9 cellular contexts compared by ENCODE assay signal in the genomic region with DNA sequence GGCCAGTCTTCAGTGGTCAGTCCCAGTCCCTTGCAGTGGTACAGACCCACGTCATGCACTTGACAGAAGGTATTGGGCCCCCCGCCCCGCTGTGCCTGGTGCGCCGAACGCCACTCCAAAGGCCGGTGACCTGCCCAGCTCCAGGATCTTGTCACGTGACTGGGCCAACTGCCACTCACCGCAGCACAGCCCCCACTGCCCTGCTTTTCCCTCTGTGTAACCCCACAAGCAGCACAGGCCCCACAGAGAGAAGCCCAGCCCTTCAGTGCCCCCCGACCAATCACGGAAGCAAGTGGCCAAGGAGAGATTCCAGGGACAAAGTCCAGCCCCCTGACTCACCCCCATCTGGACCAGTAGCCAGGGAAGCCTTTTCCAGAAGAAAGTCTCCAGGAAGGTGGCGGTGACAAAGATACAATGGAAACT. TPM values are rescaled to one million over a fixed set of nuclear protein-coding genes. Genes with fewer than 3 reads are reported as not detected.
DNase-seq lines count a peak whose midpoint lies in the region; ATAC-seq lines count a peak whose summit lies in the region.
"Had no signal": no experiment of that assay in that cellular context is flagged by ENCODE, and none has a peak within 500 bp of the region (broad histone marks: within the 10 kb centered on the region; RNA-seq: fewer than 3 reads in every experiment).

No MANE protein-coding gene starts in this region.

- peaks cover 2% of the 10 kb centered on the region for H3K9me3 ChIP-seq in thymus (ENCODE audit: control insufficient read depth)

- H3K27me3 Mint-ChIP-seq in activated CD8-positive, alpha-beta memory T cell treated with anti-CD3 and anti-CD28 coated beads, Interleukin-2, amount 10 ng/mL, durations not matched to agents 7 days and 5 days: no peaks in the 10 kb centered on the region
- no peaks in the 10 kb centered on the region for H3K27me3 Mint-ChIP-seq in activated CD4-positive, alpha-beta memory T cell treated with anti-CD3 and anti-CD28 coated beads, Interleukin-2, amount 10 ng/mL, durations not matched to agents 7 days and 5 days

- POLR2A ChIA-PET in activated CD4-positive, alpha-beta memory T cell treated with anti-CD3 and anti-CD28 coated beads, Interleukin-2, amount 10 ng/mL, durations not matched to agents 7 days and 5 days (lab: Charles Lee): interaction anchor here (0.8 to 10.5 kb wide), 14 partner anchors 11 to 264 kb away, joined by 3 to 120 read pairs (median 6); a partner anchor contains a TSS

- H3K4me1 Mint-ChIP-seq in activated CD8-positive, alpha-beta memory T cell treated with anti-CD3 and anti-CD28 coated beads, Interleukin-2, amount 10 ng/mL, durations not matched to agents 7 days and 5 days: peaks cover 65% of the 10 kb centered on the region
- peaks cover 71% of the 10 kb centered on the region for H3K4me1 Mint-ChIP-seq in activated CD4-positive, alpha-beta memory T cell treated with anti-CD3 and anti-CD28 coated beads, Interleukin-2, amount 10 ng/mL, durations not matched to agents 7 days and 5 days

- no peak overlapping the region for H2BK15ac ChIP-seq in mesendoderm (replicated peaks; ENCODE audit: low read depth)

- H3K4ac ChIP-seq in mesendoderm (ENCODE audit: low read depth, low read length): no peak overlapping the region

- H4K8ac ChIP-seq in mesendoderm (ENCODE audit: low read depth, low read length): no peak overlapping the region

- no peak overlapping the region for H2BK120ac ChIP-seq in mesendoderm (ENCODE audit: low read depth, low read length)

- no peak overlapping the region for H3K9ac ChIP-seq in mesendoderm (ENCODE audit: low read length)

- no peak overlapping the region for H3K23ac ChIP-seq in mesendoderm (ENCODE audit: low read length)

- H3K4me3 ChIP-seq in thymus (ENCODE audit: low read length) (peak overlapping the region; percentile 29), mesendoderm (ENCODE audit: low read length) (no peak overlapping the region)

- no peaks in the 10 kb centered on the region for H3K36me3 ChIP-seq in thymus (ENCODE audit: control insufficient read depth, insufficient read depth)
- H3K36me3 ChIP-seq in mesendoderm (ENCODE audit: control insufficient read depth, insufficient read depth, low read length): no peaks in the 10 kb centered on the region

- H2BK5ac ChIP-seq in mesendoderm (ENCODE audit: low read length): no peak overlapping the region

- 45% methylated on average over 12 of the region's 12 CpGs for WGBS in thymus
- no CpG with 5 or more reads among the region's 12 CpGs for WGBS in mesendoderm (ENCODE audit: extremely low coverage, insufficient coverage, low lambda C conversion rate)

- peak overlapping the region; percentile 97 for H3K27ac Mint-ChIP-seq in activated CD8-positive, alpha-beta memory T cell treated with anti-CD3 and anti-CD28 coated beads, Interleukin-2, amount 10 ng/mL, durations not matched to agents 7 days and 5 days
- peak overlapping the region; percentile 87 for H3K27ac Mint-ChIP-seq in activated CD4-positive, alpha-beta memory T cell treated with anti-CD3 and anti-CD28 coated beads, Interleukin-2, amount 10 ng/mL, durations not matched to agents 7 days and 5 days

- H3K4me1 ChIP-seq in thymus (ENCODE audit: control insufficient read depth, insufficient read depth, low read length) (peaks cover 31% of the 10 kb centered on the region), mesendoderm (ENCODE audit: control insufficient read depth, low read depth, low read length) (no peaks in the 10 kb centered on the region)

- no peak overlapping the region for H3K18ac ChIP-seq in mesendoderm (ENCODE audit: low read length)

- H3K9me3 Mint-ChIP-seq in activated CD8-positive, alpha-beta memory T cell treated with anti-CD3 and anti-CD28 coated beads, Interleukin-2, amount 10 ng/mL, durations not matched to agents 7 days and 5 days (ENCODE audit: low read depth): no peaks in the 10 kb centered on the region
- H3K9me3 Mint-ChIP-seq in activated CD4-positive, alpha-beta memory T cell treated with anti-CD3 and anti-CD28 coated beads, Interleukin-2, amount 10 ng/mL, durations not matched to agents 7 days and 5 days: no peaks in the 10 kb centered on the region

- peak; percentile 10 for ATAC-seq in activated CD8-positive, alpha-beta memory T cell treated with anti-CD3 and anti-CD28 coated beads, Interleukin-2, amount 10 ng/mL, durations not matched to agents 7 days and 5 days
- ATAC-seq in HG02623 (IDR thresholded peaks at IDR 0.05; ENCODE audit: unreplicated experiment): no peak

- H3K79me1 ChIP-seq in mesendoderm (ENCODE audit: low read length): no peaks in the 10 kb centered on the region

- H2AK5ac ChIP-seq in mesendoderm (ENCODE audit: low read length): no peak overlapping the region

- peak; percentile 87 for DNase-seq in activated CD8-positive, alpha-beta memory T cell treated with anti-CD3 and anti-CD28 coated beads, Interleukin-2, amount 10 ng/mL, durations not matched to agents 7 days and 5 days
- no peak for DNase-seq in activated CD8-positive, alpha-beta memory T cell treated with anti-CD3 and anti-CD28 coated beads for 24 hours
- peak; percentile 67 for DNase-seq in activated CD4-positive, alpha-beta memory T cell treated with anti-CD3 and anti-CD28 coated beads, Interleukin-2, amount 10 ng/mL, durations not matched to agents 7 days and 5 days
- peak; percentile 86 for DNase-seq in islet precursor cell
- no peak for DNase-seq in mesendoderm
- DNase-seq in NCI-H2029 treated with DMSO at 0.1 percent for 48 hours (lab: John Stamatoyannopoulos, UW): no peak

- H3K56ac ChIP-seq in mesendoderm (ENCODE audit: low read length): no peak overlapping the region

- H3K27me3 ChIP-seq in thymus (ENCODE audit: control insufficient read depth, insufficient read depth): no peaks in the 10 kb centered on the region
- no peaks in the 10 kb centered on the region for H3K27me3 ChIP-seq in mesendoderm (ENCODE audit: insufficient read depth, low read length, poor library complexity)

- H3K4me3 Mint-ChIP-seq in activated CD8-positive, alpha-beta memory T cell treated with anti-CD3 and anti-CD28 coated beads, Interleukin-2, amount 10 ng/mL, durations not matched to agents 7 days and 5 days: peak overlapping the region; percentile 95
- H3K4me3 Mint-ChIP-seq in activated CD4-positive, alpha-beta memory T cell treated with anti-CD3 and anti-CD28 coated beads, Interleukin-2, amount 10 ng/mL, durations not matched to agents 7 days and 5 days: peak overlapping the region; percentile 89

- H3K79me2 ChIP-seq in mesendoderm (ENCODE audit: control insufficient read depth, insufficient read depth, low read length): no peaks in the 10 kb centered on the region

- CTCF ChIA-PET in activated CD8-positive, alpha-beta memory T cell treated with anti-CD3 and anti-CD28 coated beads, Interleukin-2, amount 10 ng/mL, durations not matched to agents 7 days and 5 days (lab: Charles Lee): interaction anchor here (1.0 to 12.3 kb wide), 7 partner anchors 11 to 287 kb away, joined by 4 to 192 read pairs (median 12); no protein-coding TSS in a partner anchor
- CTCF ChIA-PET in activated CD4-positive, alpha-beta memory T cell treated with anti-CD3 and anti-CD28 coated beads, Interleukin-2, amount 10 ng/mL, durations not matched to agents 7 days and 5 days (lab: Charles Lee): interaction anchor here (0.8 to 10.4 kb wide), 9 partner anchors 8 to 941 kb away, joined by 3 to 70 read pairs (median 4); no protein-coding TSS in a partner anchor

- no peak overlapping the region for H3K4me2 ChIP-seq in mesendoderm (ENCODE audit: low read length)

- H4K5ac ChIP-seq in mesendoderm (ENCODE audit: low read length): no peak overlapping the region

- peaks cover 14% of the 10 kb centered on the region for H3K36me3 Mint-ChIP-seq in activated CD8-positive, alpha-beta memory T cell treated with anti-CD3 and anti-CD28 coated beads, Interleukin-2, amount 10 ng/mL, durations not matched to agents 7 days and 5 days
- peaks cover 34% of the 10 kb centered on the region for H3K36me3 Mint-ChIP-seq in activated CD4-positive, alpha-beta memory T cell treated with anti-CD3 and anti-CD28 coated beads, Interleukin-2, amount 10 ng/mL, durations not matched to agents 7 days and 5 days (ENCODE audit: low read depth)

- H3K27ac ChIP-seq in thymus (ENCODE audit: low read depth) (peak overlapping the region; percentile 84), mesendoderm (ENCODE audit: low read depth, low read length) (no peak overlapping the region)

RNA-seq across cellular contexts. Expression of a gene that starts 0.5 kb away (rescaled TPM):
- 10 to 100 TPM; 47.4 to 49.4 TPM for total RNA-seq in activated CD8-positive, alpha-beta memory T cell treated with anti-CD3 and anti-CD28 coated beads, Interleukin-2, amount 10 ng/mL, durations not matched to agents 7 days and 5 days
- 10 to 100 TPM; 51.2 to 51.4 TPM for total RNA-seq in activated CD4-positive, alpha-beta memory T cell treated with anti-CD3 and anti-CD28 coated beads, Interleukin-2, amount 10 ng/mL, durations not matched to agents 7 days and 5 days
- polyA plus RNA-seq in thymus: 7.4 TPM
- not detected for polyA plus RNA-seq in mesendoderm (2013, experiment 1 of 2)
- polyA plus RNA-seq in mesendoderm (2013, experiment 2 of 2): not detected
- total RNA-seq: myocyte had no signal

RNA-seq across cellular contexts. Expression of a gene that starts 43.8 kb away (rescaled TPM):
- 10 to 100 TPM; 70.8 to 77.8 TPM for total RNA-seq in activated CD8-positive, alpha-beta memory T cell treated with anti-CD3 and anti-CD28 coated beads, Interleukin-2, amount 10 ng/mL, durations not matched to agents 7 days and 5 days
- 10 to 100 TPM; 57.1 to 57.5 TPM for total RNA-seq in activated CD4-positive, alpha-beta memory T cell treated with anti-CD3 and anti-CD28 coated beads, Interleukin-2, amount 10 ng/mL, durations not matched to agents 7 days and 5 days
- 10.7 TPM for polyA plus RNA-seq in thymus
- polyA plus RNA-seq in mesendoderm (2013, experiment 1 of 2): 41.6 TPM
- 41.5 TPM for polyA plus RNA-seq in mesendoderm (2013, experiment 2 of 2)

Comparison
In these comparisons a context has a peak if more than half of its experiments do, and no peak if none do; other contexts are left out.
1. DNase-seq: peak in activated CD8-positive, alpha-beta memory T cell treated with anti-CD3 and anti-CD28 coated beads, Interleukin-2, amount 10 ng/mL, durations not matched to agents 7 days and 5 days (single experiment), activated CD4-positive, alpha-beta memory T cell treated with anti-CD3 and anti-CD28 coated beads, Interleukin-2, amount 10 ng/mL, durations not matched to agents 7 days and 5 days (single experiment) and islet precursor cell (single experiment); none in activated CD8-positive, alpha-beta memory T cell treated with anti-CD3 and anti-CD28 coated beads for 24 hours (single experiment), mesendoderm (single experiment) and NCI-H2029 treated with DMSO at 0.1 percent for 48 hours (single experiment).